11 cellular contexts compared by ENCODE assay signal in genomic region chr11:128745296-128746183, GRCh38. TPM values are rescaled to one million over a fixed set of nuclear protein-coding genes. Genes with fewer than 3 reads are reported as not detected.
DNase-seq lines count a peak whose midpoint lies in the region; ATAC-seq, FAIRE-seq and TF ChIP-seq lines count a peak whose summit lies in the region.
"Had no signal": no experiment of that assay in that cellular context is flagged by ENCODE, and none has a peak within 500 bp of the region (broad histone marks: within the 10 kb centered on the region; RNA-seq: fewer than 3 reads in every experiment).

No MANE protein-coding gene starts in this region.

- H3K9me3 Mint-ChIP-seq in CD14-positive monocyte (no peaks in the 10 kb centered on the region), HFFc6 (no peaks in the 10 kb centered on the region), astrocyte (ENCODE audit: unreplicated experiment) (no peaks in the 10 kb centered on the region), naive B cell (peaks cover 0 to 3% (median 0%) of the 10 kb centered on the region in 7 donors)

- H4K20me1 ChIP-seq in astrocyte (ENCODE audit: insufficient read depth, low read length): no peaks in the 10 kb centered on the region

- H3K36me3 Mint-ChIP-seq in CD14-positive monocyte (peaks cover 42 to 60% of the 10 kb centered on the region in 2 donors), HFFc6 (ENCODE audit: low read depth) (peaks cover 12% of the 10 kb centered on the region; the same call in 1 of the 2 replicates), astrocyte (ENCODE audit: low read depth, unreplicated experiment) (peaks cover 11% of the 10 kb centered on the region), naive B cell (peaks cover 5 to 15% of the 10 kb centered on the region in 2 donors)

- DNase-seq in CD14-positive monocyte (ENCODE audit: low spot score) (peak; percentile 56), HFFc6 (peak; percentile 1), astrocyte (ENCODE audit: low read depth) (peak; percentile 28), naive B cell (no peak)
- DNase-seq: mucosa of descending colon, NCI-H345 had no signal

- no peaks in the 10 kb centered on the region for H3K27me3 ChIP-seq in astrocyte (ENCODE audit: insufficient read depth, low read length)

- peaks cover 9% of the 10 kb centered on the region for H3K4me1 ChIP-seq in astrocyte (ENCODE audit: insufficient read depth, low read length)

- FAIRE-seq in astrocyte (lab: Jason Lieb, UNC): peak; percentile 20

- H3K27me3 Mint-ChIP-seq in CD14-positive monocyte (ENCODE audit: low read depth in 3 of 3): no peaks in the 10 kb centered on the region
- peaks cover 6% of the 10 kb centered on the region for H3K27me3 Mint-ChIP-seq in HFFc6 (ENCODE audit: insufficient read depth)
- peaks cover 4% of the 10 kb centered on the region for H3K27me3 Mint-ChIP-seq in astrocyte (ENCODE audit: low read depth, unreplicated experiment)
- H3K27me3 Mint-ChIP-seq in naive B cell: no peaks in the 10 kb centered on the region

- no peak for ATAC-seq in naive B cell (ENCODE audit: low read depth in 2 of 2)
- no peak for ATAC-seq in HG03442 (IDR thresholded peaks at IDR 0.05; ENCODE audit: unreplicated experiment)
- ATAC-seq in HG03095 (IDR thresholded peaks at IDR 0.05; ENCODE audit: unreplicated experiment): no peak
- no peak for ATAC-seq in GM19463 (IDR thresholded peaks at IDR 0.05; ENCODE audit: unreplicated experiment)
- ATAC-seq in GM18870 (IDR thresholded peaks at IDR 0.05; ENCODE audit: unreplicated experiment): no peak
- ATAC-seq: mucosa of descending colon had no signal

- H3K4me1 Mint-ChIP-seq in CD14-positive monocyte (peaks cover 73% of the 10 kb centered on the region), HFFc6 (ENCODE audit: low read depth) (peaks cover 19% of the 10 kb centered on the region), astrocyte (ENCODE audit: low read depth, unreplicated experiment) (peaks cover 5% of the 10 kb centered on the region), naive B cell (peaks cover 79 to 94% (median 94%) of the 10 kb centered on the region in 3 donors)

- H3K9me3 ChIP-seq in astrocyte (ENCODE audit: insufficient read depth, low read depth, low read length): no peaks in the 10 kb centered on the region
- H3K9me3 ChIP-seq: mucosa of descending colon had no signal

- H2AFZ ChIP-seq in astrocyte (ENCODE audit: low read depth, low read length): peak overlapping the region; percentile 49

- H3K4me3 Mint-ChIP-seq in CD14-positive monocyte (peak overlapping the region in 1 of 2 donors; percentile 22), HFFc6 (no peak overlapping the region), astrocyte (ENCODE audit: unreplicated experiment) (no peak overlapping the region), naive B cell (peak overlapping the region in 5 of 8 donors; percentile 3 to 70 (median 32))

- H3K79me2 ChIP-seq in astrocyte (ENCODE audit: insufficient read depth, low read length): peaks cover 6% of the 10 kb centered on the region

- no peak overlapping the region for H3K4me3 ChIP-seq in astrocyte (ENCODE audit: insufficient read depth, low read depth, low read length)
- H3K4me3 ChIP-seq: mucosa of descending colon had no signal

- no peaks in the 10 kb centered on the region for H3K36me3 ChIP-seq in astrocyte (ENCODE audit: insufficient read depth, low read length)

- TF ChIP-seq CTCF in CD14-positive monocyte (IDR thresholded peaks at IDR 0.05): peak; percentile 25
- no peak for TF ChIP-seq CTCF in HFFc6 (IDR thresholded peaks at IDR 0.05)
- no peak for TF ChIP-seq CTCF in astrocyte (IDR thresholded peaks at IDR 0.05; ENCODE audit: insufficient read depth, low read depth, low read length)

- H3K27ac ChIP-seq in astrocyte (ENCODE audit: low read depth, low read length): no peak overlapping the region

- intact Hi-C loops in CD14-positive monocyte (cut with micrococcal nuclease): loop anchor here in 1 of 2 donors (10.0 kb wide), 1 partner anchor 51 kb away; the partner anchor contains the start of gene FLI1

- no peak overlapping the region for H3K9ac ChIP-seq in astrocyte (ENCODE audit: low read length)

- H3K27ac Mint-ChIP-seq in CD14-positive monocyte (peak overlapping the region; percentile 82 to 96 (median 91)), HFFc6 (no peak overlapping the region; the same call in 1 of the 2 replicates), astrocyte (ENCODE audit: unreplicated experiment) (no peak overlapping the region), naive B cell (peak overlapping the region in 5 of 6 donors; percentile 16 to 97 (median 83))

- peak overlapping the region; percentile 68 for H3K4me2 ChIP-seq in astrocyte (ENCODE audit: low read length)

RNA-seq across cellular contexts. Expression of gene FLI1, which starts 51.7 kb away (rescaled TPM):
- polyA plus RNA-seq in CD14-positive monocyte (10 to 100 TPM; 42.4 to 64.5 TPM), naive B cell (ENCODE audit: low read depth in 6 of 6) (100 to 1,000 TPM in 2 of 6 donors, 10 to 100 TPM in 4; 65.3 to 109 (median 88.3) TPM)
- 10 to 100 TPM; 11.0 to 24.2 (median 19.8) TPM for total RNA-seq in HFFc6 (2021; fragmentation: NEBNext Ultra II Directional; extraction: Animal tissue kit (Norgen Biotek cat#: 25700))
- total RNA-seq in astrocyte: 15.0 and 15.6 TPM in 2 replicates
- total RNA-seq: HT-29 had no signal

Comparison
In these comparisons a context has a peak if more than half of its experiments do, and no peak if none do; other contexts are left out.
1. H3K27ac Mint-ChIP-seq: peak in CD14-positive monocyte (7 of 7) and naive B cell (5 of 6); none in HFFc6 (single experiment) and astrocyte (single experiment).
2. H3K4me3 Mint-ChIP-seq: peak in naive B cell (5 of 8); none in HFFc6 (single experiment) and astrocyte (single experiment).